ENCODE assay signal across 2 cellular contexts in genomic region chr17:62193297-62193696, GRCh38.
TF ChIP-seq lines count a peak whose summit lies in the region.

No MANE protein-coding gene starts in this region.

TF ChIP-seq in H1, 55 proteins besides CTCF, POLR2A, EP300 and RAD21:
- TF ChIP-seq RFX5 (IDR thresholded peaks at IDR 0.05; ENCODE audit: borderline replicate concordance, low read depth, low read length) (no peak), TAF7 (optimal IDR thresholded peaks at IDR 0.05; ENCODE audit: borderline replicate concordance, low read depth, low read length) (no peak), PHF8 (conservative IDR thresholded peaks at IDR 0.05; ENCODE audit: low read depth, low read length) (no peak), POLR2AphosphoS5 (IDR thresholded peaks at IDR 0.05; ENCODE audit: low read depth, low read length) (no peak), CHD1 (IDR thresholded peaks at IDR 0.05; ENCODE audit: low read depth, low read length) (no peak), SIN3A (conservative IDR thresholded peaks at IDR 0.05 in 1 of 2, IDR thresholded peaks at IDR 0.05 in 1 of 2; ENCODE audit: low read depth in 1 of 2, low read length in 2 of 2) (no peak), BCL11A (IDR thresholded peaks at IDR 0.05; ENCODE audit: low read depth in 2 of 2, low read length in 2 of 2) (no peak), RNF2 (IDR thresholded peaks at IDR 0.05; ENCODE audit: borderline replicate concordance, low read depth, low read length, missing control alignments, poor library complexity, severe bottlenecking) (no peak), SP4 (IDR thresholded peaks at IDR 0.05; ENCODE audit: low read length) (no peak), TAF1 (IDR thresholded peaks at IDR 0.05; ENCODE audit: low read depth, low read length) (no peak), NRF1 (IDR thresholded peaks at IDR 0.05; ENCODE audit: low read depth, low read length) (no peak), CBX5 (IDR thresholded peaks at IDR 0.05; ENCODE audit: low read depth, low read length) (no peak), EGR1 (IDR thresholded peaks at IDR 0.05; ENCODE audit: borderline replicate concordance, low read depth, low read length) (no peak), KDM4A (IDR thresholded peaks at IDR 0.05; ENCODE audit: low read depth, low read length, severe bottlenecking) (no peak), HDAC6 (IDR thresholded peaks at IDR 0.05; ENCODE audit: low read depth, low read length) (no peak), ATF3 (IDR thresholded peaks at IDR 0.05; ENCODE audit: insufficient read depth, low read depth, low read length) (no peak), CEBPB (IDR thresholded peaks at IDR 0.05; ENCODE audit: low read depth, low read length) (no peak)

TF ChIP-seq in HepG2, 621 proteins besides CTCF, POLR2A, EP300 and RAD21:
- TF ChIP-seq FOSL1 (CRISPR knock-in tag; IDR thresholded peaks at IDR 0.05; ENCODE audit: borderline replicate concordance), result no peak
